In genomic region chr14:101948666-101949205, GRCh38 we compare ENCODE assay signal across 8 cellular contexts. TPM values are rescaled to one million over a fixed set of nuclear protein-coding genes. Genes with fewer than 3 reads are reported as not detected.
DNase-seq lines count a peak whose midpoint lies in the region; ATAC-seq and TF ChIP-seq lines count a peak whose summit lies in the region.

No MANE protein-coding gene starts in this region.

- no peaks in the 10 kb centered on the region for H3K36me3 ChIP-seq in SJSA1

- peak overlapping the region; percentile 94 for H3K4me3 Mint-ChIP-seq in progenitor cell of endocrine pancreas (ENCODE audit: low read depth)

- H3K36me3 Mint-ChIP-seq in progenitor cell of endocrine pancreas (ENCODE audit: insufficient read depth) = no peaks in the 10 kb centered on the region

- no peak for TF ChIP-seq CTCF in fibroblast of mammary gland (conservative IDR thresholded peaks at IDR 0.05; ENCODE audit: control insufficient read depth, insufficient read depth, low read depth, low read length)
- no peak for TF ChIP-seq CTCF in progenitor cell of endocrine pancreas (IDR thresholded peaks at IDR 0.05; ENCODE audit: unreplicated experiment)
- TF ChIP-seq CTCF in GM20000 (IDR thresholded peaks at IDR 0.05; ENCODE audit: extremely low read depth, missing control alignments) = no peak

- no peaks in the 10 kb centered on the region for H3K27me3 ChIP-seq in SJSA1 (replicated peaks)

- no peaks in the 10 kb centered on the region for H3K9me3 ChIP-seq in SJSA1 (replicated peaks)

- H3K9me3 Mint-ChIP-seq in progenitor cell of endocrine pancreas (ENCODE audit: low read depth) = no peaks in the 10 kb centered on the region

- peak overlapping the region; percentile 58 for H3K4me3 ChIP-seq in SJSA1
- peak overlapping the region; percentile 97 for H3K4me3 ChIP-seq in fibroblast of mammary gland (ENCODE audit: control insufficient read depth, low read depth, low read length)

- H3K27me3 Mint-ChIP-seq in progenitor cell of endocrine pancreas = peaks cover 22% of the 10 kb centered on the region

- ATAC-seq in GM21515 (IDR thresholded peaks at IDR 0.05; ENCODE audit: unreplicated experiment) = peak; percentile 8
- no peak for ATAC-seq in HG02588 (IDR thresholded peaks at IDR 0.05; ENCODE audit: unreplicated experiment)

- H3K27ac ChIP-seq in SJSA1 = peak overlapping the region; percentile 70

- DNase-seq in SJSA1 (ENCODE audit: low read depth in 1 of 2, low spot score in 2 of 2) (no peak), fibroblast of mammary gland (ENCODE audit: low read depth) (no peak), progenitor cell of endocrine pancreas (ENCODE audit: low spot score, unreplicated experiment) (no peak), GM20000 (ENCODE audit: low spot score) (no peak), pons (ENCODE audit: low spot score) (no peak), NOMO-1 treated with dmso at 0.1 percent for 144 hours (lab: John Stamatoyannopoulos, UW; ENCODE audit: unreplicated experiment) (no peak)

- peak overlapping the region; percentile 99 for H3K27ac Mint-ChIP-seq in progenitor cell of endocrine pancreas

- peaks cover 13% of the 10 kb centered on the region for H3K4me1 Mint-ChIP-seq in progenitor cell of endocrine pancreas (ENCODE audit: low read depth)

- peaks cover 10% of the 10 kb centered on the region for H3K4me1 ChIP-seq in SJSA1 (replicated peaks)

RNA-seq across cellular contexts. Expression of gene DYNC1H1, which starts 15.6 kb away (rescaled TPM):
- total RNA-seq in SJSA1 (2014; rRNA removed; shearing (Covaris generic)) = 180 and 253 TPM in 2 replicates
- 501 and 519 TPM in 2 replicates for total RNA-seq in progenitor cell of endocrine pancreas
